8 cellular contexts compared by ENCODE assay signal in genomic region chr22:41619979-41620645, GRCh38.
DNase-seq lines count a peak whose midpoint lies in the region; ATAC-seq and TF ChIP-seq lines count a peak whose summit lies in the region.

No MANE protein-coding gene starts in this region.

- ATAC-seq in HG03066 (IDR thresholded peaks at IDR 0.05; ENCODE audit: low read depth, unreplicated experiment) = peak; percentile 20
- ATAC-seq in GM18520 (IDR thresholded peaks at IDR 0.05; ENCODE audit: unreplicated experiment) = no peak

- DNase-seq in GM12865 (ENCODE audit: low read depth) = peak; percentile 53
- no peak for DNase-seq in SK-N-MC (ENCODE audit: low read depth, low spot score)
- DNase-seq in astrocyte of the cerebellum (ENCODE audit: low read depth) = no peak
- peak; percentile 56 for DNase-seq in iPS-NIHi7 (ENCODE audit: extremely low spot score)
- DNase-seq in stimulated activated CD4-positive, alpha-beta T cell treated with anti-CD3 and anti-CD28 coated beads, Interleukin-12 subunit alpha, Interleukin-12 subunit beta, amount 100 ng/mL, for 4 hours = peak; percentile 44
- DNase-seq in SW 1271 (lab: John Stamatoyannopoulos, UW) = no peak

- H3K36me3 ChIP-seq in SK-N-MC (ENCODE audit: insufficient read depth, low read length) = peaks cover 27% of the 10 kb centered on the region

- H3K4me3 ChIP-seq in GM12865 (ENCODE audit: low read depth, low read length) (peak overlapping the region; percentile 77), SK-N-MC (peak overlapping the region; percentile 99), astrocyte of the cerebellum (ENCODE audit: low read depth, low read length) (peak overlapping the region; percentile 99)

- in situ Hi-C loops in astrocyte of the cerebellum (cut with HindIII; ENCODE audit: low sequenced_read_pairs) = loop anchor here (5.0 kb wide), 1 partner anchor 32 kb away; no protein-coding TSS in a partner anchor

- TF ChIP-seq CTCF in GM12865 (IDR thresholded peaks at IDR 0.05; ENCODE audit: insufficient read depth, low read depth, low read length, missing control alignments) (no peak), astrocyte of the cerebellum (IDR thresholded peaks at IDR 0.05; ENCODE audit: low read depth, low read length, missing control alignments) (no peak)

- H3K27ac ChIP-seq in SK-N-MC = peak overlapping the region; percentile 35; the same call in 1 of the 2 replicates

- H3K9me3 ChIP-seq in SK-N-MC (ENCODE audit: low read depth, low read length) = no peaks in the 10 kb centered on the region

- peak overlapping the region; percentile 80 for H3K9ac ChIP-seq in SK-N-MC (ENCODE audit: insufficient read length)

Comparison
In these comparisons a context has a peak if more than half of its experiments do, and no peak if none do; other contexts are left out.
1. DNase-seq: peak in GM12865 (single experiment), iPS-NIHi7 (single experiment) and stimulated activated CD4-positive, alpha-beta T cell treated with anti-CD3 and anti-CD28 coated beads, Interleukin-12 subunit alpha, Interleukin-12 subunit beta, amount 100 ng/mL, for 4 hours (single experiment); none in SK-N-MC (single experiment), astrocyte of the cerebellum (single experiment) and SW 1271 (0 of 2).
2. Peak in every context shown above with its lines, with median percentiles within 50 percentile points of each other: H3K4me3 ChIP-seq.